Comparison of ENCODE assay signal across 21 cellular contexts in genomic region chr11:77370217-77370616, GRCh38.
A peak's percentile ranks its signal among the peaks of the same experiment; 100 is the strongest.
DNase-seq lines count a peak whose midpoint lies in the region; ATAC-seq and TF ChIP-seq lines count a peak whose summit lies in the region.
"Had no signal": no experiment of that assay in that cellular context is flagged by ENCODE, and none has a peak within 500 bp of the region (broad histone marks: within the 10 kb centered on the region; RNA-seq: fewer than 3 reads in every experiment).

No MANE protein-coding gene starts in this region.

- no peak overlapping the region for H3K27ac ChIP-seq in KMS-11
- peak overlapping the region; percentile 63 for H3K27ac ChIP-seq in neutrophil
- no peak overlapping the region for H3K27ac ChIP-seq in naive thymus-derived CD4-positive, alpha-beta T cell (ENCODE audit: low read depth, low read length)
- H3K27ac ChIP-seq in caudate nucleus (ENCODE audit: low read depth, low read length): no peak overlapping the region
- H3K27ac ChIP-seq: esophagus squamous epithelium, gastroesophageal sphincter, SJCRH30, vagina had no signal

- peaks cover 0 to 18% (median 10%) of the 10 kb centered on the region in 7 donors for H3K4me1 Mint-ChIP-seq in naive thymus-derived CD4-positive, alpha-beta T cell

- H3K9ac ChIP-seq in KMS-11: no peak overlapping the region

- H3K27ac Mint-ChIP-seq in naive thymus-derived CD4-positive, alpha-beta T cell: no peak overlapping the region
- H3K27ac Mint-ChIP-seq: stimulated activated naive B cell treated with anti-CD40 and anti-IgM and Interleukin-4, amounts not matched to agents 10 μg/mL and 1 μg/mL and 100 μg/mL, for 72 hours; T-helper 1 cell treated with Interleukin-12 subunit alpha and Interleukin-12 subunit beta and Interleukin-4 antibody, amounts not matched to agents 30 μg/mL and 1 μg/mL, for 36 hours had no signal

- H3K36me3 ChIP-seq in KMS-11 (ENCODE audit: insufficient read depth): no peaks in the 10 kb centered on the region
- H3K36me3 ChIP-seq in neutrophil: peaks cover 57% of the 10 kb centered on the region
- peaks cover 0 to 10% (median 3%) of the 10 kb centered on the region in 3 experiments for H3K36me3 ChIP-seq in naive thymus-derived CD4-positive, alpha-beta T cell (ENCODE audit: control insufficient read depth in 2 of 3, insufficient read depth in 3 of 3, low read length in 3 of 3)
- H3K36me3 ChIP-seq: SJCRH30, vagina had no signal

- no peaks in the 10 kb centered on the region for H3K9me3 ChIP-seq in neutrophil
- no peaks in the 10 kb centered on the region for H3K9me3 ChIP-seq in naive thymus-derived CD4-positive, alpha-beta T cell (ENCODE audit: control insufficient read depth in 2 of 3, low read length in 3 of 3)
- H3K9me3 ChIP-seq: esophagus squamous epithelium, SJCRH30, vagina had no signal

- H2AFZ ChIP-seq in KMS-11 (ENCODE audit: low read depth): no peak overlapping the region

- no peak for ATAC-seq in naive thymus-derived CD4-positive, alpha-beta T cell
- ATAC-seq: gastroesophageal sphincter; stimulated activated naive B cell treated with anti-CD40 and anti-IgM and Interleukin-4, amounts not matched to agents 10 μg/mL and 1 μg/mL and 100 μg/mL, for 72 hours had no signal

- no peak overlapping the region for H3K4me3 Mint-ChIP-seq in naive thymus-derived CD4-positive, alpha-beta T cell
- H3K4me3 Mint-ChIP-seq: IgD-negative memory B cell; stimulated activated naive B cell treated with anti-CD40 and anti-IgM and Interleukin-4, amounts not matched to agents 10 μg/mL and 1 μg/mL and 100 μg/mL, for 72 hours; T-helper 1 cell treated with Interleukin-12 subunit alpha and Interleukin-12 subunit beta and Interleukin-4 antibody, amounts not matched to agents 30 μg/mL and 1 μg/mL, for 36 hours had no signal

- POLR2A ChIA-PET in naive thymus-derived CD4-positive, alpha-beta T cell (lab: Charles Lee): no interaction called here

- peaks cover 0 to 48% (median 17%) of the 10 kb centered on the region in 5 donors for H3K36me3 Mint-ChIP-seq in naive thymus-derived CD4-positive, alpha-beta T cell

- H3K27me3 Mint-ChIP-seq in naive thymus-derived CD4-positive, alpha-beta T cell: no peaks in the 10 kb centered on the region
- H3K27me3 Mint-ChIP-seq: IgD-negative memory B cell; stimulated activated naive B cell treated with anti-CD40 and anti-IgM and Interleukin-4, amounts not matched to agents 10 μg/mL and 1 μg/mL and 100 μg/mL, for 72 hours had no signal

- intact Hi-C loops in naive thymus-derived CD4-positive, alpha-beta T cell (cut with micrococcal nuclease): loop anchor here in 1 of 2 donors (10.0 kb wide), 1 partner anchor 175 kb away; no protein-coding TSS in a partner anchor

- H3K4me1 ChIP-seq in KMS-11 (ENCODE audit: low read depth, poor library complexity, severe bottlenecking) (no peaks in the 10 kb centered on the region), neutrophil (ENCODE audit: control insufficient read depth in 1 of 2, insufficient read depth in 1 of 2, low read depth in 1 of 2, low read length in 1 of 2) (peaks cover 9 to 11% of the 10 kb centered on the region in 2 experiments)
- no peaks in the 10 kb centered on the region for H3K4me1 ChIP-seq in naive thymus-derived CD4-positive, alpha-beta T cell (ENCODE audit: control insufficient read depth in 2 of 2, insufficient read depth in 2 of 2, low read length in 2 of 2)
- H3K4me1 ChIP-seq: gastroesophageal sphincter, SJCRH30, vagina had no signal

- no peaks in the 10 kb centered on the region for H4K20me1 ChIP-seq in KMS-11 (ENCODE audit: insufficient read depth)

- CTCF ChIA-PET in naive thymus-derived CD4-positive, alpha-beta T cell (lab: Charles Lee): interaction anchor here (0.6 kb wide), 1 partner anchor 162 kb away, joined by 4 read pairs; no protein-coding TSS in a partner anchor

- no peak for DNase-seq in GM12865 (ENCODE audit: low read depth)
- DNase-seq in RKO (ENCODE audit: low spot score): peak; percentile 11
- DNase-seq in naive thymus-derived CD4-positive, alpha-beta T cell: no peak
- no peak for DNase-seq in T1000 (lab: John Stamatoyannopoulos, UW)
- DNase-seq in caudate nucleus (lab: John Stamatoyannopoulos, UW): no peak
- DNase-seq: activated CD4-positive, alpha-beta T cell treated with anti-CD3 and anti-CD28 coated beads, Interleukin-2, amount 50 U/mL, for 1 hour; DMS79 treated with DMSO at 0.1 percent for 48 hours; effector memory CD4-positive, alpha-beta T cell; esophagus squamous epithelium; MM.1S; NCI-H1436 treated with DMSO at 0.1 percent for 48 hours; NCI-H774; SJCRH30; small intestine; stimulated activated naive B cell treated with anti-CD40 and anti-IgM and Interleukin-4, amounts not matched to agents 10 μg/mL and 1 μg/mL and 100 μg/mL, for 72 hours had no signal

- H3K27me3 ChIP-seq in KMS-11 (ENCODE audit: insufficient read depth, low read depth): no peaks in the 10 kb centered on the region
- no peaks in the 10 kb centered on the region for H3K27me3 ChIP-seq in neutrophil
- H3K27me3 ChIP-seq in naive thymus-derived CD4-positive, alpha-beta T cell (ENCODE audit: control insufficient read depth in 2 of 2, insufficient read depth in 2 of 2, low read length in 2 of 2): no peaks in the 10 kb centered on the region
- H3K27me3 ChIP-seq: esophagus squamous epithelium, gastroesophageal sphincter, SJCRH30, vagina had no signal

- peaks cover 0 to 3% (median 0%) of the 10 kb centered on the region in 11 donors for H3K9me3 Mint-ChIP-seq in naive thymus-derived CD4-positive, alpha-beta T cell

- no peaks in the 10 kb centered on the region for H3K79me2 ChIP-seq in KMS-11 (ENCODE audit: insufficient read depth, low read depth)

- no peak overlapping the region for H3K4me2 ChIP-seq in KMS-11

- peak; percentile 2 for TF ChIP-seq CTCF in GM12865 (IDR thresholded peaks at IDR 0.05; ENCODE audit: insufficient read depth, low read depth, low read length, missing control alignments)
- peak; percentile 25; the same call in 1 of the 2 replicates for TF ChIP-seq CTCF in KMS-11 (conservative IDR thresholded peaks at IDR 0.05; ENCODE audit: low read depth, low read length)
- no peak for TF ChIP-seq CTCF in neutrophil (IDR thresholded peaks at IDR 0.05)

- no peak overlapping the region for H3K4me3 ChIP-seq in GM12865 (ENCODE audit: low read depth, low read length)
- H3K4me3 ChIP-seq in KMS-11 (IDR thresholded peaks at IDR 0.05; ENCODE audit: insufficient read depth, low read depth, low read length): no peak overlapping the region
- H3K4me3 ChIP-seq in neutrophil (ENCODE audit: low read depth in 1 of 2, low read length in 1 of 2): no peak overlapping the region
- H3K4me3 ChIP-seq in naive thymus-derived CD4-positive, alpha-beta T cell (ENCODE audit: low read length): no peak overlapping the region
- H3K4me3 ChIP-seq: esophagus squamous epithelium, gastroesophageal sphincter, SJCRH30, vagina had no signal
